In the genomic region with DNA sequence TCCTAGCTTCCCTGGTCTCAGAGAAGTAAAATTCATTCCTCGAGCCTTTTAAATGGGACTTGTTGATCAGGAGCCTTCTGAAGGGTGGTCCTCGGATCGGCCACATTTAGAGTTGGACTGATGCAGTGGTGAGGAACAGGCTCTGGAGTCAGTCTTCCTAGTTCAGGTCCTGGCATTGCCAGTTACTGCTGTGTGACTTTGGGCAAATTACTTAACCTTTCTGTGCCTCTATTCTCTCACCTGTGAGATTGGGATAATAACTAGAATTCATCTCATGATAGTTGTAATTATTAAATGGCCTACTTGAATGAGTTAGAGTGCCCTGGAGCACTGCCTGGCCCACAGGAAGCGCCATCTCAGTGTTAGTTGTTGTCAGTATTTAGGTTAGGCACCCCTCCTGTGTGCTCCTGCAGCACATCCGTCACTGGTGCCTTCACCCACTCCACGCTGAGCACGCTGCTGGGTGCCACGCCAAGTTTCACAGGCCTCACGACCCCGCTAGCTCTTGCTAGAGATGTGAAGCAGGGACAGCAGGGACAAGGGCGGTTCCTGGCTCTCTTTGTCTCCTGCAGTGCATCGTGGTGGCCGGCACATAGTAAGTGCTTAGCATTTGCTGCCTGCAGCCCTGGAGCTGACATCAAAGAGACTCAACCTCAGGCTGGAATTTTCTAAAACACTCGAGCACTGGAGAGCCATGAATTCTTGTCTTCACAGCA, we compare ENCODE assay signal across 16 cellular contexts.
"Had no signal": no experiment of that assay in that cellular context is flagged by ENCODE, and none has a peak within 500 bp of the region (broad histone marks: within the 10 kb centered on the region; RNA-seq: fewer than 3 reads in every experiment).

No MANE protein-coding gene starts in this region.

- H3K4me1 ChIP-seq: ascending aorta, breast epithelium, transverse colon had no signal

- H3K36me3 ChIP-seq: ascending aorta, breast epithelium, ovary, transverse colon had no signal

- ATAC-seq: activated naive CD8-positive, alpha-beta T cell treated with anti-CD3 and anti-CD28 coated beads, Interleukin-2, amount 50 U/mL, for 24 hours; stimulated activated naive B cell treated with anti-CD40 and anti-IgM and Interleukin-4, amounts not matched to agents 10 μg/mL and 1 μg/mL and 100 μg/mL, for 72 hours had no signal

- H3K4me3 ChIP-seq: ascending aorta, breast epithelium, lung, ovary, transverse colon had no signal

- H3K9me3 ChIP-seq: ovary, transverse colon had no signal

- H3K4me3 Mint-ChIP-seq: activated naive CD8-positive, alpha-beta T cell treated with anti-CD3 and anti-CD28 coated beads, Interleukin-2, amount 50 U/mL, for 24 hours; stimulated activated naive B cell treated with anti-CD40 and anti-IgM and Interleukin-4, amounts not matched to agents 10 μg/mL and 1 μg/mL and 100 μg/mL, for 72 hours had no signal

- H3K27me3 Mint-ChIP-seq: activated naive CD8-positive, alpha-beta T cell treated with anti-CD3 and anti-CD28 coated beads, Interleukin-2, amount 50 U/mL, for 24 hours; stimulated activated naive B cell treated with anti-CD40 and anti-IgM and Interleukin-4, amounts not matched to agents 10 μg/mL and 1 μg/mL and 100 μg/mL, for 72 hours had no signal

- H3K27me3 ChIP-seq: ascending aorta, breast epithelium, ovary, transverse colon had no signal

- H3K27ac Mint-ChIP-seq: activated naive CD8-positive, alpha-beta T cell treated with anti-CD3 and anti-CD28 coated beads, Interleukin-2, amount 50 U/mL, for 24 hours; stimulated activated naive B cell treated with anti-CD40 and anti-IgM and Interleukin-4, amounts not matched to agents 10 μg/mL and 1 μg/mL and 100 μg/mL, for 72 hours had no signal

- H3K27ac ChIP-seq: ascending aorta, breast epithelium, ovary, transverse colon had no signal

- DNase-seq: activated CD4-positive, alpha-beta T cell treated with anti-CD3 and anti-CD28 coated beads, Interleukin-2, amount 50 U/mL, for 48 hours; activated CD4-positive, CD25-positive, alpha-beta regulatory T cell treated with anti-CD3 and anti-CD28 coated beads, Interleukin-2, amount 50 U/mL, for 72 hours; activated naive CD4-positive, alpha-beta T cell; activated naive CD8-positive, alpha-beta T cell treated with anti-CD3 and anti-CD28 coated beads, Interleukin-2, amount 50 U/mL, for 24 hours; cerebellar nuclear complex; effector memory CD4-positive, alpha-beta T cell; foreskin melanocyte; kidney glomerular epithelial cell; midbrain; ovary; stimulated activated CD4-positive, alpha-beta T cell treated with anti-CD3 and anti-CD28 coated beads, Interleukin-2, amount 100 ng/mL, for 48 hours; stimulated activated naive B cell treated with anti-CD40 and anti-IgM and Interleukin-4, amounts not matched to agents 10 μg/mL and 1 μg/mL and 100 μg/mL, for 72 hours; transverse colon had no signal
